Comparison of ENCODE assay signal across 12 cellular contexts in the genomic region with DNA sequence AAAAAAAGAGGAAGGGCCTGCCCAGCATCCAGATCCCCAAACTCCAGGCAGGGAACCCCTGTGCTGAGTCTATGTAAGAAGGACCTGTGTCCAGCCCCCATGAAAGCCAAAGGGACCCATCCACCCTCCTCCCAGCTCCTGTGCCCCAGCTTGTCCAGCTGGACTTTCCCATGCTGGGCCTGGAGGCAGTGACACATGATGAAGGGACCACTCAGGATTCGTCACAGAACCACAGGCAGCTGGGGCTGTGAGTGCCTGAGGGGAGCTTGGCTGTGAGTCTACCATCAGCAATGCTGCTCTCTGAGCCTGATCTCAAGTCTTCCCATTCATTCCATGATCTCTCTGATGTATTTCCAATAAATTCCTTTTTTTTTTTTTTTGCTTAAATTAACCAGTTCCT. TPM values are rescaled to one million over a fixed set of nuclear protein-coding genes. Genes with fewer than 3 reads are reported as not detected.
DNase-seq lines count a peak whose midpoint lies in the region; ATAC-seq, FAIRE-seq and TF ChIP-seq lines count a peak whose summit lies in the region.
"Had no signal": no experiment of that assay in that cellular context is flagged by ENCODE, and none has a peak within 500 bp of the region (broad histone marks: within the 10 kb centered on the region; RNA-seq: fewer than 3 reads in every experiment).

No MANE protein-coding gene starts in this region.

- POLR2A ChIA-PET in activated CD4-positive, alpha-beta memory T cell treated with anti-CD3 and anti-CD28 coated beads for 36 hours (lab: Charles Lee) = no interaction called here

- no peak for ATAC-seq in GM21367 (IDR thresholded peaks at IDR 0.05; ENCODE audit: unreplicated experiment)
- ATAC-seq in activated T-cell treated with anti-CD3 and anti-CD28 coated beads, Interleukin-2, amount 50 U/mL, for 72 hours (replicated peaks in 1 of 2) = no peak

- no peaks in the 10 kb centered on the region for H3K9me3 Mint-ChIP-seq in osteocyte (ENCODE audit: unreplicated experiment)
- no peaks in the 10 kb centered on the region for H3K9me3 Mint-ChIP-seq in chondrocyte (ENCODE audit: low read depth)
- no peaks in the 10 kb centered on the region for H3K9me3 Mint-ChIP-seq in activated CD4-positive, alpha-beta memory T cell treated with anti-CD3 and anti-CD28 coated beads for 36 hours
- no peaks in the 10 kb centered on the region for H3K9me3 Mint-ChIP-seq in activated T-cell treated with anti-CD3 and anti-CD28 coated beads, Interleukin-2, amount 50 U/mL, for 72 hours

- no peak overlapping the region for H3K27ac Mint-ChIP-seq in osteocyte (ENCODE audit: unreplicated experiment)
- H3K27ac Mint-ChIP-seq in chondrocyte (ENCODE audit: unreplicated experiment) = no peak overlapping the region
- no peak overlapping the region for H3K27ac Mint-ChIP-seq in activated CD4-positive, alpha-beta memory T cell treated with anti-CD3 and anti-CD28 coated beads for 36 hours
- no peak overlapping the region for H3K27ac Mint-ChIP-seq in activated T-cell treated with anti-CD3 and anti-CD28 coated beads, Interleukin-2, amount 50 U/mL, for 72 hours

- TF ChIP-seq CTCF in bronchial epithelial cell (IDR thresholded peaks at IDR 0.05; ENCODE audit: insufficient read depth, low read length, severe bottlenecking) = no peak
- no peak for TF ChIP-seq CTCF in osteocyte (IDR thresholded peaks at IDR 0.05)
- no peak for TF ChIP-seq CTCF in chondrocyte (IDR thresholded peaks at IDR 0.05)

- intact Hi-C loops in activated CD4-positive, alpha-beta memory T cell treated with anti-CD3 and anti-CD28 coated beads for 36 hours (cut with micrococcal nuclease) = no loop called here

- CTCF ChIA-PET in activated CD4-positive, alpha-beta memory T cell treated with anti-CD3 and anti-CD28 coated beads for 36 hours (lab: Charles Lee) = interaction anchor here (0.7 kb wide), 1 partner anchor 60 kb away, joined by 3 read pairs; no protein-coding TSS in a partner anchor

- FAIRE-seq in bronchial epithelial cell (lab: Jason Lieb, UNC) = no peak

- H3K27me3 Mint-ChIP-seq in osteocyte (ENCODE audit: unreplicated experiment) (no peaks in the 10 kb centered on the region), chondrocyte (ENCODE audit: low read depth) (peaks cover 15% of the 10 kb centered on the region)
- peaks cover 5% of the 10 kb centered on the region for H3K27me3 Mint-ChIP-seq in activated CD4-positive, alpha-beta memory T cell treated with anti-CD3 and anti-CD28 coated beads for 36 hours
- H3K27me3 Mint-ChIP-seq in activated T-cell treated with anti-CD3 and anti-CD28 coated beads, Interleukin-2, amount 50 U/mL, for 72 hours (ENCODE audit: low read depth) = no peaks in the 10 kb centered on the region

- no peak overlapping the region for H3K4me3 ChIP-seq in bronchial epithelial cell (ENCODE audit: low read depth, low read length)
- H3K4me3 ChIP-seq: breast epithelium had no signal

- no peaks in the 10 kb centered on the region for H3K36me3 ChIP-seq in bronchial epithelial cell (ENCODE audit: control insufficient read depth, insufficient read depth, low read length)
- H3K36me3 ChIP-seq: breast epithelium had no signal

- peaks cover 4% of the 10 kb centered on the region for H3K4me1 Mint-ChIP-seq in osteocyte (ENCODE audit: unreplicated experiment)
- H3K4me1 Mint-ChIP-seq in chondrocyte (ENCODE audit: low read depth) = peaks cover 4% of the 10 kb centered on the region
- H3K4me1 Mint-ChIP-seq in activated CD4-positive, alpha-beta memory T cell treated with anti-CD3 and anti-CD28 coated beads for 36 hours (ENCODE audit: low read depth) = no peaks in the 10 kb centered on the region
- no peaks in the 10 kb centered on the region for H3K4me1 Mint-ChIP-seq in activated T-cell treated with anti-CD3 and anti-CD28 coated beads, Interleukin-2, amount 50 U/mL, for 72 hours (ENCODE audit: low read depth)

- H3K36me3 Mint-ChIP-seq in osteocyte (ENCODE audit: unreplicated experiment) (no peaks in the 10 kb centered on the region), chondrocyte (ENCODE audit: low read depth) (no peaks in the 10 kb centered on the region)
- H3K36me3 Mint-ChIP-seq in activated CD4-positive, alpha-beta memory T cell treated with anti-CD3 and anti-CD28 coated beads for 36 hours = no peaks in the 10 kb centered on the region
- no peaks in the 10 kb centered on the region for H3K36me3 Mint-ChIP-seq in activated T-cell treated with anti-CD3 and anti-CD28 coated beads, Interleukin-2, amount 50 U/mL, for 72 hours (ENCODE audit: insufficient read depth in 2 of 2)

- H3K27me3 ChIP-seq in bronchial epithelial cell (ENCODE audit: control insufficient read depth, insufficient read depth, low read length) = no peaks in the 10 kb centered on the region
- H3K27me3 ChIP-seq: breast epithelium had no signal

- H3K4me3 Mint-ChIP-seq in osteocyte (ENCODE audit: unreplicated experiment) = no peak overlapping the region
- no peak overlapping the region for H3K4me3 Mint-ChIP-seq in chondrocyte (ENCODE audit: unreplicated experiment)
- no peak overlapping the region for H3K4me3 Mint-ChIP-seq in activated CD4-positive, alpha-beta memory T cell treated with anti-CD3 and anti-CD28 coated beads for 36 hours
- H3K4me3 Mint-ChIP-seq in activated T-cell treated with anti-CD3 and anti-CD28 coated beads, Interleukin-2, amount 50 U/mL, for 72 hours = no peak overlapping the region

- DNase-seq in EH (ENCODE audit: low read depth) (peak; percentile 89), NCI-H226 (peak; percentile 12), bronchial epithelial cell (ENCODE audit: low read depth) (peak; percentile 93), osteocyte (ENCODE audit: extremely low spot score, unreplicated experiment) (peak; percentile 76), chondrocyte (ENCODE audit: low spot score) (no peak)
- no peak for DNase-seq in activated CD4-positive, alpha-beta memory T cell treated with anti-CD3 and anti-CD28 coated beads for 36 hours
- DNase-seq in activated T-cell treated with anti-CD3 and anti-CD28 coated beads, Interleukin-2, amount 50 U/mL, for 72 hours = no peak
- DNase-seq: activated naive CD4-positive, alpha-beta T cell treated with Interleukin-2 at 50 U/mL for 16 hours; islet precursor cell; MV-4-11 had no signal

RNA-seq across cellular contexts. Expression of a gene that starts 36.2 kb away (rescaled TPM):
- total RNA-seq in bronchial epithelial cell (0.13 TPM in 1 of 2 replicates, not detected in the other), osteocyte (not detected in 2 replicates), chondrocyte (not detected in 3 replicates)
- total RNA-seq in activated CD4-positive, alpha-beta memory T cell treated with anti-CD3 and anti-CD28 coated beads for 36 hours = not detected
- under 1 TPM; 0.17 to 0.39 TPM for total RNA-seq in activated T-cell treated with anti-CD3 and anti-CD28 coated beads, Interleukin-2, amount 50 U/mL, for 72 hours

Comparison
In these comparisons a context has a peak if more than half of its experiments do, and no peak if none do; other contexts are left out.
1. DNase-seq: peak in EH (single experiment), NCI-H226 (single experiment), bronchial epithelial cell (single experiment) and osteocyte (single experiment); none in chondrocyte (single experiment), activated CD4-positive, alpha-beta memory T cell treated with anti-CD3 and anti-CD28 coated beads for 36 hours (single experiment) and activated T-cell treated with anti-CD3 and anti-CD28 coated beads, Interleukin-2, amount 50 U/mL, for 72 hours (0 of 2).